7 cellular contexts compared by ENCODE assay signal in the genomic region with DNA sequence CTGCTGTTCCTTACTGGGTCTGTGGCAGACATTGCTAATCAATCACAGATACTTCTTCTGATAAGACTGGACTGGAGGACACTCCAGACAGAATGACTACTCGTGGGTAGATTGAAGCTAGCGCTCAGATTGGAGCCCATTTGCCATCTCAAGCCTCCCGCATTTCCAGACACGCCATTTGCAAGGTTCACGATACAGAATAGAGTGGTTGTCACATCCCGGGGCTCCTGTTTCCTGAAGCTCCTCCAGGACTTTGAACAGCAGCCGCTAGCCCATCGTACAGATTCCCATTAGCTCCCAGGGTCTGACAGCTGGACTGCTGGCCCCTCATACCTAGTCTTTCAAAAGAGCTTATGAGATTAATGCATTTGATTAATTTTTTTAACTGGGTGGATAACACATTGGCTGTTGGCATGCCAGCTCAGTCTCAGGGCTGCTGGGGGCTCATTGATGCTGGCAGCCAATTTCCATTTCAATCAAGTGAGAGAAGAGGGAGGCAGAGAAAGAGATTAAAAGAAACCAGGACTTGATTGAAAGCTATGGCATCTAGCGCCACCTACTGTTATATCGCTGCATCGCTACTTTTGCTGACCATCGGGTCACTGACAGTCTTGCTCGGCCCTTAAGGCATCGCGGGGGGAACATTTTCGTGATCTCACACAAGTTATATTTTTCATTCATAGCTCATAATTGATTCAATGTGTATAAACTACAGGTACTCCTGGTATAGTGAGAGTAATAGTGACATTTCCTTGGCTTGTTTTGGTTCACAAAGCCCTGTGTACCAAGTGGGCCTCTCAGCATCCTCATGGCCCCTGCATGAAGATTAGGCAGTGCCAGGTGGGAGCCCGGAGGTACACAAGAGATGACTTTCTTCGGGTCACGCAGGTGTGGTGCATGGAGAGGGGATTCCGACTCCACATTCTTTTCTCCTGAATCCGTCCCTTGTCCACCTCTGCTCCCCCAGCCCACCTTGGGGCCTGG.
DNase-seq lines count a peak whose midpoint lies in the region; ATAC-seq, FAIRE-seq and TF ChIP-seq lines count a peak whose summit lies in the region.

No MANE protein-coding gene starts in this region.

- peak; percentile 85 for TF ChIP-seq CTCF in OCI-LY1 (IDR thresholded peaks at IDR 0.05; ENCODE audit: low read length)
- peak; percentile 76 for TF ChIP-seq CTCF in brain microvascular endothelial cell (IDR thresholded peaks at IDR 0.05; ENCODE audit: low read depth, low read length, missing control alignments)

- no peaks in the 10 kb centered on the region for H3K36me3 ChIP-seq in OCI-LY1 (ENCODE audit: insufficient read depth, low read length)
- no peaks in the 10 kb centered on the region for H3K36me3 ChIP-seq in brain microvascular endothelial cell (replicated peaks)

- H3K27ac ChIP-seq in OCI-LY1 (ENCODE audit: low read depth, low read length, poor library complexity, severe bottlenecking) (no peak overlapping the region), brain microvascular endothelial cell (no peak overlapping the region)

- H4K20me1 ChIP-seq in OCI-LY1 (ENCODE audit: insufficient read depth, low read length) = no peaks in the 10 kb centered on the region

- no peaks in the 10 kb centered on the region for H3K9me2 ChIP-seq in OCI-LY1 (ENCODE audit: low read depth, low read length)

- no peak for ATAC-seq in HG03439 (IDR thresholded peaks at IDR 0.05; ENCODE audit: unreplicated experiment)

- no peak overlapping the region for H3K4me2 ChIP-seq in OCI-LY1 (ENCODE audit: low read length)

- peak; percentile 79 for FAIRE-seq in G401.6 (lab: Jason Lieb, UNC)

- H2AFZ ChIP-seq in OCI-LY1 (ENCODE audit: low read length) = no peak overlapping the region

- no peaks in the 10 kb centered on the region for H3K79me2 ChIP-seq in OCI-LY1 (ENCODE audit: insufficient read depth, low read length)

- H3K4me3 ChIP-seq in OCI-LY1 (ENCODE audit: low read depth, low read length, poor library complexity, severe bottlenecking) (no peak overlapping the region), brain microvascular endothelial cell (ENCODE audit: low read depth, low read length) (no peak overlapping the region)

- H3K9ac ChIP-seq in OCI-LY1 (ENCODE audit: low read length) = no peak overlapping the region

- DNase-seq in KBM-7 = peak; percentile 74
- peak; percentile 71 for DNase-seq in brain microvascular endothelial cell
- peak; percentile 87 for DNase-seq in inferior parietal cortex (ENCODE audit: extremely low spot score)
- peak; percentile 18 to 37 for DNase-seq in stimulated activated CD4-positive, alpha-beta T cell treated with anti-CD3 and anti-CD28 coated beads, Interleukin-2, amount 100 ng/mL, for 48 hours

- no peaks in the 10 kb centered on the region for H3K4me1 ChIP-seq in OCI-LY1 (ENCODE audit: insufficient read depth, low read length, severe bottlenecking)

- H3K27me3 ChIP-seq in OCI-LY1 (ENCODE audit: insufficient read depth, low read length) (no peaks in the 10 kb centered on the region), brain microvascular endothelial cell (replicated peaks) (no peaks in the 10 kb centered on the region)

- in situ Hi-C loops in KBM-7 (cut with MboI; ENCODE audit: low pct_unique_long_range_greater_than_20kb, low sequenced_read_pairs) = no loop called here
- in situ Hi-C loops in brain microvascular endothelial cell (cut with HindIII; ENCODE audit: low pct_ligation_motif_present, low sequenced_read_pairs) = no loop called here

- H3F3A ChIP-seq in OCI-LY1 (ENCODE audit: insufficient read depth, low read length) = no peaks in the 10 kb centered on the region

- H3K9me3 ChIP-seq in OCI-LY1 (ENCODE audit: low read length) = no peaks in the 10 kb centered on the region

Comparison
In these comparisons a context has a peak if more than half of its experiments do, and no peak if none do; other contexts are left out.
1. DNase-seq: peak in every context shown above with its lines; median percentile 87 in inferior parietal cortex; 74 in KBM-7; 71 in brain microvascular endothelial cell; 28 in stimulated activated CD4-positive, alpha-beta T cell treated with anti-CD3 and anti-CD28 coated beads, Interleukin-2, amount 100 ng/mL, for 48 hours.